ENCODE assay signal across 16 cellular contexts in the genomic region with DNA sequence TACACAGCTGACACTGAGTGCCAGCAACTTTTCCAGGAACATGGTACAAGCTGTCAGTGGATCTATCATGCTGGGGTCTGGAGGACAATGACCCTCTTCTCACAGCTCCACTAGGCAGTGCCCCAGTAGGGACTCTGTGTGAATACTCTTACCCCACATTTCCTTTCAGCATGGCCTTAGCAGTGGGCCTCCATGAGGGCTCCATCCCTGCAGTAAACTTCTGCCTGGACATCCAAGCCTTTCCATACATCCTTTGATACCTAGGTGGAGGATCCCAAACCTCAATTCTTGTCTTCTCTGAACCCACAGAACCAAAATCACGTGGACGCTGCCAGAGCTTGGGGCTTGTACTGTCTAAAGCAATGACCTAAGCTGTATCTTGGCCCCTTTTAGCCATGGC.
DNase-seq lines count a peak whose midpoint lies in the region; ATAC-seq, FAIRE-seq and TF ChIP-seq lines count a peak whose summit lies in the region.
"Had no signal": no experiment of that assay in that cellular context is flagged by ENCODE, and none has a peak within 500 bp of the region (broad histone marks: within the 10 kb centered on the region; RNA-seq: fewer than 3 reads in every experiment).

No MANE protein-coding gene starts in this region.

- SMC1A ChIA-PET in GM12878 (lab: Charles Lee; ENCODE audit: uncharacterized antibody, unreplicated experiment) = no interaction called here

- no peak for TF ChIP-seq EP300 in GM12878 (IDR thresholded peaks at IDR 0.05; ENCODE audit: borderline replicate concordance in 1 of 2, control insufficient read depth in 1 of 2, low read depth in 2 of 2, low read length in 2 of 2)

- peaks cover 9% of the 10 kb centered on the region for H3K9me3 Mint-ChIP-seq in progenitor cell of endocrine pancreas (ENCODE audit: low read depth)

- H3K4me1 Mint-ChIP-seq in progenitor cell of endocrine pancreas (ENCODE audit: low read depth) = no peaks in the 10 kb centered on the region
- H3K4me1 Mint-ChIP-seq: CD4-positive, CD25-positive, alpha-beta regulatory T cell; CD8-positive, alpha-beta memory T cell; H9 had no signal

- no peak overlapping the region for H3K4ac ChIP-seq in mesendoderm (ENCODE audit: low read depth, low read length)

- H3K4me1 ChIP-seq in HEK293 (ENCODE audit: control insufficient read depth, insufficient read depth, low read length) (no peaks in the 10 kb centered on the region), GM12878 (ENCODE audit: control insufficient read depth, insufficient read depth, low read length) (no peaks in the 10 kb centered on the region), mesendoderm (ENCODE audit: control insufficient read depth, low read depth, low read length) (no peaks in the 10 kb centered on the region)
- H3K4me1 ChIP-seq: BE2C had no signal

- no peak overlapping the region for H3K4me3 ChIP-seq in HEK293 (ENCODE audit: low read depth, low read length)
- H3K4me3 ChIP-seq in GM12878 = no peak overlapping the region
- H3K4me3 ChIP-seq in mesendoderm (ENCODE audit: low read length) = no peak overlapping the region

- no peak for TF ChIP-seq RAD21 in GM12878 (IDR thresholded peaks at IDR 0.05; ENCODE audit: insufficient read depth, low read depth, low read length)

- intact Hi-C loops in GM12878 (cut with micrococcal nuclease; ENCODE audit: unreplicated experiment) = no loop called here

- no peaks in the 10 kb centered on the region for H3K79me1 ChIP-seq in mesendoderm (ENCODE audit: low read length)

- no peak overlapping the region for H3K23ac ChIP-seq in mesendoderm (ENCODE audit: low read length)

- TF ChIP-seq CTCF in HEK293 (tag by site-specific recombination; IDR thresholded peaks at IDR 0.05) (no peak), GM12878 (IDR thresholded peaks at IDR 0.05 in 2 of 3, conservative IDR thresholded peaks at IDR 0.05 in 1 of 3; ENCODE audit: control insufficient read depth in 2 of 3, extremely low read depth in 1 of 3, insufficient read depth in 1 of 3, low read depth in 3 of 3, low read length in 3 of 3) (no peak), progenitor cell of endocrine pancreas (IDR thresholded peaks at IDR 0.05; ENCODE audit: unreplicated experiment) (no peak)

- no peak overlapping the region for H4K8ac ChIP-seq in mesendoderm (ENCODE audit: low read depth, low read length)

- CTCF ChIA-PET in HEK293 (lab: Yijun Ruan, JAX) = no interaction called here
- CTCF ChIA-PET in GM12878 (lab: Yijun Ruan, JAX) = no interaction called here

- no peaks in the 10 kb centered on the region for H3K27me3 ChIP-seq in GM12878 (replicated peaks in 1 of 2; ENCODE audit: control insufficient read depth in 2 of 2, insufficient read depth in 2 of 2, low read length in 1 of 2)
- H3K27me3 ChIP-seq in mesendoderm (ENCODE audit: insufficient read depth, low read length, poor library complexity) = no peaks in the 10 kb centered on the region
- H3K27me3 ChIP-seq: BE2C had no signal

- POLR2A ChIA-PET in HEK293 (lab: Yijun Ruan, JAX) = no interaction called here
- POLR2A ChIA-PET in GM12878 (lab: Charles Lee) = no interaction called here

- no peak overlapping the region for H2AK5ac ChIP-seq in mesendoderm (ENCODE audit: low read length)

- no peak overlapping the region for H2BK120ac ChIP-seq in mesendoderm (ENCODE audit: low read depth, low read length)

- no peaks in the 10 kb centered on the region for H3K27me3 Mint-ChIP-seq in progenitor cell of endocrine pancreas
- H3K27me3 Mint-ChIP-seq: CD4-positive, CD25-positive, alpha-beta regulatory T cell; CD8-positive, alpha-beta memory T cell had no signal

- DNase-seq in NCI-H69 (lab: John Stamatoyannopoulos, UW) = peak; percentile 23
- DNase-seq in GM12878 (ENCODE audit: low read depth, low spot score) = no peak
- peak; percentile 34 for DNase-seq in mesendoderm
- no peak for DNase-seq in progenitor cell of endocrine pancreas (ENCODE audit: low spot score, unreplicated experiment)
- DNase-seq in RPMI8226 = no peak
- DNase-seq: BE2C; C1 segment of cervical spinal cord; CD4-positive, CD25-positive, alpha-beta regulatory T cell; CD8-positive, alpha-beta memory T cell; COR-L47; DMS 273 treated with DMSO at 0.1 percent for 48 hours; DMS79; GF-D8; H9 had no signal

- H3K4me2 ChIP-seq in GM12878 (ENCODE audit: control insufficient read depth, insufficient read depth) (no peak overlapping the region), mesendoderm (ENCODE audit: low read length) (no peak overlapping the region)

- no peak for TF ChIP-seq POLR2A in GM12878 (IDR thresholded peaks at IDR 0.05; ENCODE audit: low read depth, low read length)

- in situ Hi-C loops in GM12878 (cut with MboI) = no loop called here

- 0% methylated on average over 2 of the region's 2 CpGs for WGBS in GM12878 (ENCODE audit: insufficient coverage, insufficient replicate concordance, low lambda C conversion rate, missing lambda C conversion rate)
- WGBS in mesendoderm (ENCODE audit: extremely low coverage, insufficient coverage, low lambda C conversion rate) = no CpG with 5 or more reads among the region's 2 CpGs

- no TSS peak for BruUV-seq in GM12878 (replicated peaks; lab: Mats Ljungman, UMichigan)

- H3K27ac ChIP-seq in HEK293 (ENCODE audit: extremely low read depth, low read depth, low read length) = no peak overlapping the region
- no peak overlapping the region for H3K27ac ChIP-seq in GM12878 (ENCODE audit: control insufficient read depth, insufficient read depth)
- no peak overlapping the region for H3K27ac ChIP-seq in mesendoderm (ENCODE audit: low read depth, low read length)

- H3K9me3 ChIP-seq in HEK293 (ENCODE audit: control insufficient read depth, insufficient read depth, low read depth, low read length) (no peaks in the 10 kb centered on the region), GM12878 (replicated peaks; ENCODE audit: control insufficient read depth, insufficient read depth, low read length) (no peaks in the 10 kb centered on the region; the same call in 2 of the 3 replicates)

- no peak for ATAC-seq in GM12878

- no peak overlapping the region for H2BK5ac ChIP-seq in mesendoderm (ENCODE audit: low read length)

- no peak overlapping the region for H3K27ac Mint-ChIP-seq in progenitor cell of endocrine pancreas
- H3K27ac Mint-ChIP-seq: CD4-positive, CD25-positive, alpha-beta regulatory T cell; CD8-positive, alpha-beta memory T cell; H9 had no signal

- no peaks in the 10 kb centered on the region for H3K36me3 ChIP-seq in HEK293 (ENCODE audit: control insufficient read depth in 2 of 2, insufficient read depth in 1 of 2, low read length in 2 of 2)
- H3K36me3 ChIP-seq in GM12878 (ENCODE audit: control insufficient read depth in 2 of 2, insufficient read depth in 2 of 2, low read length in 1 of 2) = no peaks in the 10 kb centered on the region
- H3K36me3 ChIP-seq in mesendoderm (ENCODE audit: control insufficient read depth, insufficient read depth, low read length) = no peaks in the 10 kb centered on the region
- H3K36me3 ChIP-seq: BE2C had no signal

- no peak overlapping the region for H3K56ac ChIP-seq in mesendoderm (ENCODE audit: low read length)

- RAD21 ChIA-PET in GM12878 (lab: Charles Lee; ENCODE audit: unreplicated experiment) = no interaction called here

- no peak overlapping the region for H3K18ac ChIP-seq in mesendoderm (ENCODE audit: low read length)

- no peak overlapping the region for H2AFZ ChIP-seq in GM12878 (ENCODE audit: control insufficient read depth, low read depth, low read length)

- H4K20me1 ChIP-seq in GM12878 (ENCODE audit: control insufficient read depth, insufficient read depth) = no peaks in the 10 kb centered on the region

- H3K79me2 ChIP-seq in GM12878 (ENCODE audit: control insufficient read depth, insufficient read depth, low read length) (no peaks in the 10 kb centered on the region), mesendoderm (ENCODE audit: control insufficient read depth, insufficient read depth, low read length) (no peaks in the 10 kb centered on the region)

- H3K36me3 Mint-ChIP-seq in progenitor cell of endocrine pancreas (ENCODE audit: insufficient read depth) = peaks cover 3% of the 10 kb centered on the region
- H3K36me3 Mint-ChIP-seq: CD4-positive, CD25-positive, alpha-beta regulatory T cell; CD8-positive, alpha-beta memory T cell had no signal

- no peak overlapping the region for H2BK15ac ChIP-seq in mesendoderm (replicated peaks; ENCODE audit: low read depth)

- FAIRE-seq in GM12878 (lab: Jason Lieb, UNC) = no peak
- FAIRE-seq: H1 had no signal

- H3K4me3 Mint-ChIP-seq in progenitor cell of endocrine pancreas (ENCODE audit: low read depth) = no peak overlapping the region
- H3K4me3 Mint-ChIP-seq: CD4-positive, CD25-positive, alpha-beta regulatory T cell; CD8-positive, alpha-beta memory T cell; H9 had no signal

- H4K5ac ChIP-seq in mesendoderm (ENCODE audit: low read length) = no peak overlapping the region

- no peak overlapping the region for H3K9ac ChIP-seq in GM12878 (ENCODE audit: control insufficient read depth, insufficient read depth, low read length)
- no peak overlapping the region for H3K9ac ChIP-seq in mesendoderm (ENCODE audit: low read length)

TF ChIP-seq in HEK293, 187 proteins besides CTCF, POLR2A, EP300 and RAD21 (continues in another document):
- TF ChIP-seq ZNF146 (tag by site-specific recombination; IDR thresholded peaks at IDR 0.05) (no peak), ZNF350 (tag by site-specific recombination; IDR thresholded peaks at IDR 0.05) (no peak), ZNF311 (tag by site-specific recombination; IDR thresholded peaks at IDR 0.05; ENCODE audit: borderline replicate concordance) (no peak)

TF ChIP-seq in GM12878, 131 proteins besides CTCF, POLR2A, EP300 and RAD21:
- TF ChIP-seq CBX5 (IDR thresholded peaks at IDR 0.05; ENCODE audit: low read depth) = peak; percentile 72; the same call in 1 of the 2 replicates
- TF ChIP-seq CBX3 (IDR thresholded peaks at IDR 0.05; ENCODE audit: borderline replicate concordance, low read depth) = no peak

Comparison
In these comparisons a context has a peak if more than half of its experiments do, and no peak if none do; other contexts are left out.
1. DNase-seq: peak in NCI-H69 (single experiment) and mesendoderm (single experiment); none in GM12878 (single experiment), progenitor cell of endocrine pancreas (single experiment) and RPMI8226 (single experiment).